In the genomic region with DNA sequence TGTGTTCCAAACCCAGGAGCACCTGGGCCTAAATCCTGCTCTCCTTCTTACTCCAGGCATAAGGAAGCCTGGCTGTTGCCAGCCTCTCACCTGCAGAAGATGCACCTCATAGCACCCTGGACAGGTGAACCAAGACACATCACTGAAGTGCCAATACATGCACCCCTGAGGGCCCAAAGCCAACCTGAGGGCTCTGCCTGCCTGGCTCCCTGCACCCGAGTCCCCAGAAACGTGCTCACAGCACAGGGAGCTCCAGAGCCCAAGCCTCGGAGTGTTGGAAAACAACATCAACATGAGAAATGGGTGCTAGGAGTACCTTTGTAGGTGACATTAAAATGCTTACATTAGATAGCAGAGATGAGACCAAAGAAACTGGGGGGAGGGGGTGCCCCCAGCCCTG, we compare ENCODE assay signal across 26 cellular contexts.
"Had no signal": no experiment of that assay in that cellular context is flagged by ENCODE, and none has a peak within 500 bp of the region (broad histone marks: within the 10 kb centered on the region; RNA-seq: fewer than 3 reads in every experiment).

No MANE protein-coding gene starts in this region.

- FAIRE-seq: colon, endothelial cell of umbilical vein, keratinocyte, pancreas had no signal

- H3K27me3 ChIP-seq: pancreas, thyroid gland had no signal

- H3K9me3 ChIP-seq: esophagus squamous epithelium, heart right ventricle, lower lobe of right lung, pancreas, thyroid gland had no signal

- H3K4me1 Mint-ChIP-seq: stimulated activated naive CD8-positive, alpha-beta T cell treated with anti-CD3 and anti-CD28 coated beads, Interleukin-15, amount 100 ng/mL, for 72 hours had no signal

- DNase-seq: effector CD8-positive, alpha-beta T cell; esophagus squamous epithelium; foreskin melanocyte; glutamatergic neuron; heart right ventricle; hypothalamus; immature natural killer cell; left ventricle myocardium superior; lower lobe of right lung; natural killer cell; occipital lobe; pancreas; stimulated activated CD4-positive, alpha-beta T cell treated with anti-CD3 and anti-CD28 coated beads, Interleukin-12 subunit alpha, Interleukin-12 subunit beta, amount 100 ng/mL, for 4 hours; stimulated activated CD4-positive, alpha-beta T cell treated with anti-CD3 and anti-CD28 coated beads, Interleukin-1b, Interleukin-23, amount 100 ng/mL, for 48 hours; stimulated activated CD4-positive, alpha-beta T cell treated with anti-CD3 and anti-CD28 coated beads, Interleukin-4, amount 100 ng/mL, for 1 hour; stimulated activated CD8-positive, alpha-beta memory T cell treated with anti-CD3 and anti-CD28 coated beads, Interleukin-4, amount 100 ng/mL, for 48 hours; stimulated activated naive CD4-positive, alpha-beta T cell; stimulated activated naive CD8-positive, alpha-beta T cell treated with anti-CD3 and anti-CD28 coated beads, Interleukin-15, amount 100 ng/mL, for 72 hours; thyroid gland; trophoblast cell had no signal

- H3K36me3 Mint-ChIP-seq: immature natural killer cell, natural killer cell had no signal

- H3K27ac ChIP-seq: esophagus squamous epithelium, heart right ventricle, lower lobe of right lung, pancreas, thyroid gland had no signal

- H3K4me3 ChIP-seq: esophagus squamous epithelium, heart right ventricle, lower lobe of right lung, pancreas, smooth muscle cell, thyroid gland had no signal

- H3K36me3 ChIP-seq: esophagus squamous epithelium, heart right ventricle, lower lobe of right lung, pancreas, thyroid gland had no signal

- H3K9me3 Mint-ChIP-seq: dendritic cell treated with granulocyte-macrophage colony-stimulating factor and Interleukin-4, amounts not matched to agents 40 ng/mL and 50 ng/mL, for 4 days; immature natural killer cell; natural killer cell; stimulated activated naive CD8-positive, alpha-beta T cell treated with anti-CD3 and anti-CD28 coated beads, Interleukin-15, amount 100 ng/mL, for 72 hours had no signal

- H3K27ac Mint-ChIP-seq: dendritic cell treated with granulocyte-macrophage colony-stimulating factor and Interleukin-4, amounts not matched to agents 40 ng/mL and 50 ng/mL, for 4 days; natural killer cell; stimulated activated naive CD8-positive, alpha-beta T cell treated with anti-CD3 and anti-CD28 coated beads, Interleukin-15, amount 100 ng/mL, for 72 hours had no signal

- H3K4me3 Mint-ChIP-seq: dendritic cell treated with granulocyte-macrophage colony-stimulating factor and Interleukin-4, amounts not matched to agents 40 ng/mL and 50 ng/mL, for 4 days; immature natural killer cell; natural killer cell; stimulated activated naive CD8-positive, alpha-beta T cell treated with anti-CD3 and anti-CD28 coated beads, Interleukin-15, amount 100 ng/mL, for 72 hours had no signal

- H3K4me2 ChIP-seq: smooth muscle cell had no signal

- ATAC-seq: heart right ventricle; left ventricle myocardium superior; lower lobe of right lung; natural killer cell; pancreas; sciatic nerve; stimulated activated naive CD8-positive, alpha-beta T cell treated with anti-CD3 and anti-CD28 coated beads, Interleukin-15, amount 100 ng/mL, for 72 hours had no signal
